Comparison of ENCODE assay signal across 1 cellular context in the genomic region with DNA sequence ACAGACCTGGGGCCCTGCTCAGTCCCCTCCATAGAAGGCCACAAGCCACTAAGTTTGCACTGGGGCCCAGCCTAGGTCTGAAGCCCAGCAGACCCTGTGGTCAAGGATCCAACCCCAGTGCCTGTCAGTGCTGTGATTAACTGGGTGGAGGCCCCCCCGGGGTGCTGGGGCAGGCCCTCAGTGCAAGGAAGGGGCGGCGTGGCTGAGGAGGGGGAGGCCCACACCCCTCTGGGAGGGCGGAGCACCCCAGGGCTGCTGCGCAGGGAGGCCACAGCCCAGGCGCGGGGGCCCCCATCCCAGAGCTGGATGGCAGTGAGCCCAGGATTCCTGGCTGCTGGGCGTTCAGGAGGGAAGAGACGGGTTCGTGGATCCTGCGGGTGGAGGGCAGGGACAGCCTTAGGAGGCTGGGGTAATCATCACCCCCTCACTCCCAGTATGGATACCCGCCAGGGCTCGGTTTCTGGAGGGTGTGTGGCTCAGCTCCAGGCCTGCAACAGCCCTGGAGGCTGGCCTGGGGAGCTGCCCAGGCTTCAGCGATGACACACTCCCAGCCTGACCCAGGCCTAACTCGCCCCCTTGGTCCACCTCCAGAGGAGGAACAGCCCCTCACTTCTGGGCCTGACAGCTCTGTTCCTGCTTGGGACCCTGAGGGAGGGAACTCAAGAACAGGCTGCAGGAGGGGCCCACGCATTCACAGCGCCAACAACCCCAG.
TF ChIP-seq lines count a peak whose summit lies in the region.

No MANE protein-coding gene starts in this region.

TF ChIP-seq in A549, 52 proteins besides CTCF, POLR2A, EP300 and RAD21:
- TF ChIP-seq CBX8 (IDR thresholded peaks at IDR 0.05) = no peak
- TF ChIP-seq, protein P1, sequence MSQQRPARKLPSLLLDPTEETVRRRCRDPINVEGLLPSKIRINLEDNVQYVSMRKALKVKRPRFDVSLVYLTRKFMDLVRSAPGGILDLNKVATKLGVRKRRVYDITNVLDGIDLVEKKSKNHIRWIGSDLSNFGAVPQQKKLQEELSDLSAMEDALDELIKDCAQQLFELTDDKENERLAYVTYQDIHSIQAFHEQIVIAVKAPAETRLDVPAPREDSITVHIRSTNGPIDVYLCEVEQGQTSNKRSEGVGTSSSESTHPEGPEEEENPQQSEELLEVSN (IDR thresholded peaks at IDR 0.05; ENCODE audit: borderline replicate concordance, low read depth) = no peak
- TF ChIP-seq CBX2 (IDR thresholded peaks at IDR 0.05; ENCODE audit: borderline replicate concordance, low read depth) = no peak
- TF ChIP-seq, protein P2, sequence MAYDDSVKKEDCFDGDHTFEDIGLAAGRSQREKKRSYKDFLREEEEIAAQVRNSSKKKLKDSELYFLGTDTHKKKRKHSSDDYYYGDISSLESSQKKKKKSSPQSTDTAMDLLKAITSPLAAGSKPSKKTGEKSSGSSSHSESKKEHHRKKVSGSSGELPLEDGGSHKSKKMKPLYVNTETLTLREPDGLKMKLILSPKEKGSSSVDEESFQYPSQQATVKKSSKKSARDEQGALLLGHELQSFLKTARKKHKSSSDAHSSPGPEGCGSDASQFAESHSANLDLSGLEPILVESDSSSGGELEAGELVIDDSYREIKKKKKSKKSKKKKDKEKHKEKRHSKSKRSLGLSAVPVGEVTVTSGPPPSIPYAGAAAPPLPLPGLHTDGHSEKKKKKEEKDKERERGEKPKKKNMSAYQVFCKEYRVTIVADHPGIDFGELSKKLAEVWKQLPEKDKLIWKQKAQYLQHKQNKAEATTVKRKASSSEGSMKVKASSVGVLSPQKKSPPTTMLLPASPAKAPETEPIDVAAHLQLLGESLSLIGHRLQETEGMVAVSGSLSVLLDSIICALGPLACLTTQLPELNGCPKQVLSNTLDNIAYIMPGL (CRISPR knock-in tag; IDR thresholded peaks at IDR 0.05; ENCODE audit: borderline replicate concordance) = no peak
- TF ChIP-seq HOXA7 (CRISPR knock-in tag; IDR thresholded peaks at IDR 0.05) = no peak
- TF ChIP-seq, protein P3, sequence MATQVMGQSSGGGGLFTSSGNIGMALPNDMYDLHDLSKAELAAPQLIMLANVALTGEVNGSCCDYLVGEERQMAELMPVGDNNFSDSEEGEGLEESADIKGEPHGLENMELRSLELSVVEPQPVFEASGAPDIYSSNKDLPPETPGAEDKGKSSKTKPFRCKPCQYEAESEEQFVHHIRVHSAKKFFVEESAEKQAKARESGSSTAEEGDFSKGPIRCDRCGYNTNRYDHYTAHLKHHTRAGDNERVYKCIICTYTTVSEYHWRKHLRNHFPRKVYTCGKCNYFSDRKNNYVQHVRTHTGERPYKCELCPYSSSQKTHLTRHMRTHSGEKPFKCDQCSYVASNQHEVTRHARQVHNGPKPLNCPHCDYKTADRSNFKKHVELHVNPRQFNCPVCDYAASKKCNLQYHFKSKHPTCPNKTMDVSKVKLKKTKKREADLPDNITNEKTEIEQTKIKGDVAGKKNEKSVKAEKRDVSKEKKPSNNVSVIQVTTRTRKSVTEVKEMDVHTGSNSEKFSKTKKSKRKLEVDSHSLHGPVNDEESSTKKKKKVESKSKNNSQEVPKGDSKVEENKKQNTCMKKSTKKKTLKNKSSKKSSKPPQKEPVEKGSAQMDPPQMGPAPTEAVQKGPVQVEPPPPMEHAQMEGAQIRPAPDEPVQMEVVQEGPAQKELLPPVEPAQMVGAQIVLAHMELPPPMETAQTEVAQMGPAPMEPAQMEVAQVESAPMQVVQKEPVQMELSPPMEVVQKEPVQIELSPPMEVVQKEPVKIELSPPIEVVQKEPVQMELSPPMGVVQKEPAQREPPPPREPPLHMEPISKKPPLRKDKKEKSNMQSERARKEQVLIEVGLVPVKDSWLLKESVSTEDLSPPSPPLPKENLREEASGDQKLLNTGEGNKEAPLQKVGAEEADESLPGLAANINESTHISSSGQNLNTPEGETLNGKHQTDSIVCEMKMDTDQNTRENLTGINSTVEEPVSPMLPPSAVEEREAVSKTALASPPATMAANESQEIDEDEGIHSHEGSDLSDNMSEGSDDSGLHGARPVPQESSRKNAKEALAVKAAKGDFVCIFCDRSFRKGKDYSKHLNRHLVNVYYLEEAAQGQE (IDR thresholded peaks at IDR 0.05) = no peak
- no peak for TF ChIP-seq NPAS2 (CRISPR knock-in tag; IDR thresholded peaks at IDR 0.05; ENCODE audit: borderline replicate concordance)
- no peak for TF ChIP-seq ATOH8 (CRISPR knock-in tag; IDR thresholded peaks at IDR 0.05; ENCODE audit: low read depth)
- TF ChIP-seq POLR2AphosphoS2 (conservative IDR thresholded peaks at IDR 0.05; ENCODE audit: low read length) = no peak
- no peak for TF ChIP-seq ESRRA (IDR thresholded peaks at IDR 0.05; ENCODE audit: borderline replicate concordance, low read length)
- no peak for TF ChIP-seq CHD2 (IDR thresholded peaks at IDR 0.05; ENCODE audit: low read length, partially characterized antibody)
- TF ChIP-seq, protein P4, sequence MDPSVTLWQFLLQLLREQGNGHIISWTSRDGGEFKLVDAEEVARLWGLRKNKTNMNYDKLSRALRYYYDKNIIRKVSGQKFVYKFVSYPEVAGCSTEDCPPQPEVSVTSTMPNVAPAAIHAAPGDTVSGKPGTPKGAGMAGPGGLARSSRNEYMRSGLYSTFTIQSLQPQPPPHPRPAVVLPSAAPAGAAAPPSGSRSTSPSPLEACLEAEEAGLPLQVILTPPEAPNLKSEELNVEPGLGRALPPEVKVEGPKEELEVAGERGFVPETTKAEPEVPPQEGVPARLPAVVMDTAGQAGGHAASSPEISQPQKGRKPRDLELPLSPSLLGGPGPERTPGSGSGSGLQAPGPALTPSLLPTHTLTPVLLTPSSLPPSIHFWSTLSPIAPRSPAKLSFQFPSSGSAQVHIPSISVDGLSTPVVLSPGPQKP (IDR thresholded peaks at IDR 0.05; ENCODE audit: low read depth, low read length) = no peak
- no peak for TF ChIP-seq BHLHE40 (IDR thresholded peaks at IDR 0.05; ENCODE audit: low read depth, low read length)
- TF ChIP-seq HOXB13 (CRISPR knock-in tag; IDR thresholded peaks at IDR 0.05; ENCODE audit: low read depth) = no peak
TF ChIP-seq in A549: peak in this region for 0.
